7 cellular contexts compared by ENCODE assay signal in genomic region chr2:14994721-14995120, GRCh38.
"Had no signal": no experiment of that assay in that cellular context is flagged by ENCODE, and none has a peak within 500 bp of the region (broad histone marks: within the 10 kb centered on the region; RNA-seq: fewer than 3 reads in every experiment).

No MANE protein-coding gene starts in this region.

- H3K4me3 ChIP-seq: GM23338 had no signal

- H3K4me2 ChIP-seq: GM23338 had no signal

- H2AFZ ChIP-seq: GM23338 had no signal

- H3K9me3 Mint-ChIP-seq: GM23338, H9 had no signal

- H3K4me3 Mint-ChIP-seq: GM23338, H9 had no signal

- FAIRE-seq: H1, H54, HTR-8/SVneo had no signal

- H3K27ac Mint-ChIP-seq: GM23338, H9 had no signal

- ATAC-seq: GM23338 had no signal

- DNase-seq: H9, HCEC 1CT, IMR-90 had no signal
